ENCODE assay signal across 1 cellular context in the genomic region with DNA sequence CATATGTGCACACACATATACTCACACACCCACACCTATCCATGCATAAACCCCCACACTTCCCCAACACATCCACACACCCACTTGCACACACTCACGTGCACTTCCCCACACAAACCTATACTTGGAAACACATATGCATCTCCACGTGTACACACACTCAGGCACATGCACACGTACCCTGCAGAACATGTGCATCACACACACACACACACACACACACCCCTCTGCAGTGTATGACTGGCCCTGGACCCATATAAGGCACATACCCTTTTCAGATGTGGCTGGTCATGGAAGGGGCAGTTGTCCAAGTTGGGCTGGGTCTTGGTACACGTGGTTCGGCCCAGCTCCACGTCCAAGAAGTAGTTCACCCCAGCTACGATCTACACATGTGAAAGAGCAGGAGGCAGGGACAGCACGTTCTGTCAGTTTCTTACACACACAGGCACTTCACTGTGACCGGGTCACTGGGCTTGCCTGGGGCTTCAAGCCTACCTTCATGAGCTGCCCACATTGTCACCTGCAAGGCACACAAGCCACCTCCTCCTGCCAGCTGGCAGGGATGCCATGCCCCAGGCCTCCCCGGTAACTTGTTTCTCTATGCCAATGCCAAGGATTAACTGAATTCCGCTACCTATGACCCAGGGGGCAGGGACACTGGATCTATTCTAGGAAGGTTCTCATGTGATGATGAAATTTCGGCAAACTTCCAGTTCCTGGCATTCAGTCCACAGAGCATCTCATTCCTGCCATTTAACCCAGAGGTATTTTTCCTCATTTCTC.
A peak's percentile ranks its signal among the peaks of the same experiment; 100 is the strongest.
TF ChIP-seq lines count a peak whose summit lies in the region.

No MANE protein-coding gene starts in this region.

TF ChIP-seq in HepG2, 621 proteins besides CTCF, POLR2A, EP300 and RAD21 (continued from another document and continues in another):
- TF ChIP-seq ZNF616 (CRISPR knock-in tag; IDR thresholded peaks at IDR 0.05; ENCODE audit: low read depth): no peak
- TF ChIP-seq, protein P1, sequence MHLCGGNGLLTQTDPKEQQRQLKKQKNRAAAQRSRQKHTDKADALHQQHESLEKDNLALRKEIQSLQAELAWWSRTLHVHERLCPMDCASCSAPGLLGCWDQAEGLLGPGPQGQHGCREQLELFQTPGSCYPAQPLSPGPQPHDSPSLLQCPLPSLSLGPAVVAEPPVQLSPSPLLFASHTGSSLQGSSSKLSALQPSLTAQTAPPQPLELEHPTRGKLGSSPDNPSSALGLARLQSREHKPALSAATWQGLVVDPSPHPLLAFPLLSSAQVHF (CRISPR knock-in tag; IDR thresholded peaks at IDR 0.05): peak; percentile 74; the same call in 1 of the 2 replicates
- 0 out of 2 replicates have a peak, but pooled peaks have one; percentile 26 for TF ChIP-seq NCOA2 (CRISPR knock-in tag; IDR thresholded peaks at IDR 0.05)
- no peak for TF ChIP-seq SUZ12 (IDR thresholded peaks at IDR 0.05; ENCODE audit: low read depth, low read length)
- TF ChIP-seq ZNF207 (IDR thresholded peaks at IDR 0.05; ENCODE audit: borderline replicate concordance): peak; percentile 75; the same call in 1 of the 2 replicates
- TF ChIP-seq FOSL2 (CRISPR knock-in tag; IDR thresholded peaks at IDR 0.05): no peak; the same call in 1 of the 2 replicates
- TF ChIP-seq, protein P2, sequence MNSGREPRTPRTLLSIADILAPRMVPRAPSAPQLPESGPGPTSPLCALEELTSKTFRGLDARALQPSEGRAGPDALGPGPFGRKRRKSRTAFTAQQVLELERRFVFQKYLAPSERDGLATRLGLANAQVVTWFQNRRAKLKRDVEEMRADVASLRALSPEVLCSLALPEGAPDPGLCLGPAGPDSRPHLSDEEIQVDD (CRISPR knock-in tag; IDR thresholded peaks at IDR 0.05; ENCODE audit: borderline replicate concordance): no peak
- TF ChIP-seq, protein P3, sequence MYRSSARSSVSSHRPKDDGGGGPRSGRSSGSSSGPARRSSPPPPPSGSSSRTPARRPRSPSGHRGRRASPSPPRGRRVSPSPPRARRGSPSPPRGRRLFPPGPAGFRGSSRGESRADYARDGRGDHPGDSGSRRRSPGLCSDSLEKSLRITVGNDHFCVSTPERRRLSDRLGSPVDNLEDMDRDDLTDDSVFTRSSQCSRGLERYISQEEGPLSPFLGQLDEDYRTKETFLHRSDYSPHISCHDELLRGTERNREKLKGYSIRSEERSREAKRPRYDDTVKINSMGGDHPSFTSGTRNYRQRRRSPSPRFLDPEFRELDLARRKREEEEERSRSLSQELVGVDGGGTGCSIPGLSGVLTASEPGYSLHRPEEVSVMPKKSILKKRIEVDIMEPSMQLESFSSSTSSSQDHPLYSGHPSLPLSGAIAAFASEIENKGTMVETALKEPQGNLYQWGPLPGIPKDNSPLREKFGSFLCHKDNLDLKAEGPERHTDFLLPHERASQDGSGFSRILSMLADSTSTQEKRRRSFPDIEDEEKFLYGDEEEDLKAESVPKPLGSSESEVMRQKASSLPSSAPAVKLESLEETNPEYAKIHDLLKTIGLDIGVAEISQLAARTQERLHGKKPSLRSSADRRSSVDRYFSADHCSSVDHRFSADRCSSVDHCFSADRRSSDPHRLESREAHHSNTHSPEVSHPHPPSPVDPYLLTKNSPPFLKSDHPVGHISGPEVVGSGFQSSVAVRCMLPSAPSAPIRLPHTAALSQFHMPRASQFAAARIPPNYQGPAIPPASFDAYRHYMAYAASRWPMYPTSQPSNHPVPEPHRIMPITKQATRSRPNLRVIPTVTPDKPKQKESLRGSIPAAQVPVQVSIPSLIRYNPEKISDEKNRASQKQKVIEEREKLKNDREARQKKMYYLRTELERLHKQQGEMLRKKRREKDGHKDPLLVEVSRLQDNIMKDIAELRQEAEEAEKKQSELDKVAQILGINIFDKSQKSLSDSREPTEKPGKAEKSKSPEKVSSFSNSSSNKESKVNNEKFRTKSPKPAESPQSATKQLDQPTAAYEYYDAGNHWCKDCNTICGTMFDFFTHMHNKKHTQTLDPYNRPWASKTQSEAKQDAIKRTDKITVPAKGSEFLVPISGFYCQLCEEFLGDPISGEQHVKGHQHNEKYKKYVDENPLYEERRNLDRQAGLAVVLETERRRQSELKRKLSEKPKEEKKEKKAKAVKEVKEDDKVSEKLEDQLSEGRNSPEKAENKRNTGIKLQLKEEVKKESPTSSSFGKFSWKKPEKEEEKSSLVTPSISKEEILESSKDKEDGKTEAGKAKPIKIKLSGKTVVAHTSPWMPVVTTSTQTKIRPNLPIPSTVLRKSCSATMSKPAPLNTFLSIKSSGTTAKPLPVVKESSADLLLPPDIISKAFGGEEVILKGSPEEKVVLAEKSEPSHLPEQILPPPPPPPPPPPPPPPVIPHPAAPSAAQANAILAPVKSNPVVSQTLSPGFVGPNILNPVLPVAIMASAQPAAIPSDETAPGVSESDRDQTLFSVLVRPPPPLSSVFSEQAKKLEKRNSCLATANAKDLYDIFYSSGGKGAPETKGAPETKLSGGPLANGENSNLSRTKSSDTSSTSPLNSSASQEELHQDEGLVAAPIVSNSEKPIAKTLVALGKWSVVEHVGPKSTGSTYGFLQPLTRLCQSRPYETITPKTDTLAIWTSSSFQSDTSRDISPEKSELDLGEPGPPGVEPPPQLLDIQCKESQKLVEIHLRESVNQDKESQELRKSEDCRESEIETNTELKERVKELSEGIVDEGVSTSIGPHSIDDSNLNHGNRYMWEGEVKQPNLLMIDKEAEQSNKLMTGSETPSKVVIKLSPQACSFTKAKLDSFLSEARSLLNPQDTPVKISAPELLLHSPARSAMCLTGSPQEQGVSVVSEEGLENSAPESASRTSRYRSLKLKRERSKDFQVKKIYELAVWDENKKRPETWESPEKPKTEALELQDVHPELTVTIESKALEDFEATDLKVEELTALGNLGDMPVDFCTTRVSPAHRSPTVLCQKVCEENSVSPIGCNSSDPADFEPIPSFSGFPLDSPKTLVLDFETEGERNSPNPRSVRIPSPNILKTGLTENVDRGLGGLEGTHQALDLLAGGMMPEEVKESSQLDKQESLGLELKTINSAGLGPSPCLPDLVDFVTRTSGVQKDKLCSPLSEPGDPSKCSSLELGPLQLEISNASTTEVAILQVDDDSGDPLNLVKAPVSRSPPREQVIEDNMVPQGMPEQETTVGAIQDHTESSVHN (CRISPR knock-in tag; IDR thresholded peaks at IDR 0.05): no peak
- TF ChIP-seq, protein P4, sequence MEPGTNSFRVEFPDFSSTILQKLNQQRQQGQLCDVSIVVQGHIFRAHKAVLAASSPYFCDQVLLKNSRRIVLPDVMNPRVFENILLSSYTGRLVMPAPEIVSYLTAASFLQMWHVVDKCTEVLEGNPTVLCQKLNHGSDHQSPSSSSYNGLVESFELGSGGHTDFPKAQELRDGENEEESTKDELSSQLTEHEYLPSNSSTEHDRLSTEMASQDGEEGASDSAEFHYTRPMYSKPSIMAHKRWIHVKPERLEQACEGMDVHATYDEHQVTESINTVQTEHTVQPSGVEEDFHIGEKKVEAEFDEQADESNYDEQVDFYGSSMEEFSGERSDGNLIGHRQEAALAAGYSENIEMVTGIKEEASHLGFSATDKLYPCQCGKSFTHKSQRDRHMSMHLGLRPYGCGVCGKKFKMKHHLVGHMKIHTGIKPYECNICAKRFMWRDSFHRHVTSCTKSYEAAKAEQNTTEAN (CRISPR knock-in tag; conservative IDR thresholded peaks at IDR 0.05): no peak
- TF ChIP-seq RBM39 (IDR thresholded peaks at IDR 0.05; ENCODE audit: low read depth, low read length, poor library complexity, severe bottlenecking): no peak
- TF ChIP-seq PHF5A (CRISPR knock-in tag; IDR thresholded peaks at IDR 0.05; ENCODE audit: low read depth, unreplicated experiment): no peak
- TF ChIP-seq, protein P5, sequence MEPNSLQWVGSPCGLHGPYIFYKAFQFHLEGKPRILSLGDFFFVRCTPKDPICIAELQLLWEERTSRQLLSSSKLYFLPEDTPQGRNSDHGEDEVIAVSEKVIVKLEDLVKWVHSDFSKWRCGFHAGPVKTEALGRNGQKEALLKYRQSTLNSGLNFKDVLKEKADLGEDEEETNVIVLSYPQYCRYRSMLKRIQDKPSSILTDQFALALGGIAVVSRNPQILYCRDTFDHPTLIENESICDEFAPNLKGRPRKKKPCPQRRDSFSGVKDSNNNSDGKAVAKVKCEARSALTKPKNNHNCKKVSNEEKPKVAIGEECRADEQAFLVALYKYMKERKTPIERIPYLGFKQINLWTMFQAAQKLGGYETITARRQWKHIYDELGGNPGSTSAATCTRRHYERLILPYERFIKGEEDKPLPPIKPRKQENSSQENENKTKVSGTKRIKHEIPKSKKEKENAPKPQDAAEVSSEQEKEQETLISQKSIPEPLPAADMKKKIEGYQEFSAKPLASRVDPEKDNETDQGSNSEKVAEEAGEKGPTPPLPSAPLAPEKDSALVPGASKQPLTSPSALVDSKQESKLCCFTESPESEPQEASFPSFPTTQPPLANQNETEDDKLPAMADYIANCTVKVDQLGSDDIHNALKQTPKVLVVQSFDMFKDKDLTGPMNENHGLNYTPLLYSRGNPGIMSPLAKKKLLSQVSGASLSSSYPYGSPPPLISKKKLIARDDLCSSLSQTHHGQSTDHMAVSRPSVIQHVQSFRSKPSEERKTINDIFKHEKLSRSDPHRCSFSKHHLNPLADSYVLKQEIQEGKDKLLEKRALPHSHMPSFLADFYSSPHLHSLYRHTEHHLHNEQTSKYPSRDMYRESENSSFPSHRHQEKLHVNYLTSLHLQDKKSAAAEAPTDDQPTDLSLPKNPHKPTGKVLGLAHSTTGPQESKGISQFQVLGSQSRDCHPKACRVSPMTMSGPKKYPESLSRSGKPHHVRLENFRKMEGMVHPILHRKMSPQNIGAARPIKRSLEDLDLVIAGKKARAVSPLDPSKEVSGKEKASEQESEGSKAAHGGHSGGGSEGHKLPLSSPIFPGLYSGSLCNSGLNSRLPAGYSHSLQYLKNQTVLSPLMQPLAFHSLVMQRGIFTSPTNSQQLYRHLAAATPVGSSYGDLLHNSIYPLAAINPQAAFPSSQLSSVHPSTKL (CRISPR knock-in tag; IDR thresholded peaks at IDR 0.05): peak; percentile 61
- no peak for TF ChIP-seq RXRB (CRISPR knock-in tag; IDR thresholded peaks at IDR 0.05; ENCODE audit: borderline replicate concordance)
- no peak for TF ChIP-seq HCFC1 (IDR thresholded peaks at IDR 0.05; ENCODE audit: low read depth, low read length)
- TF ChIP-seq, protein P6, sequence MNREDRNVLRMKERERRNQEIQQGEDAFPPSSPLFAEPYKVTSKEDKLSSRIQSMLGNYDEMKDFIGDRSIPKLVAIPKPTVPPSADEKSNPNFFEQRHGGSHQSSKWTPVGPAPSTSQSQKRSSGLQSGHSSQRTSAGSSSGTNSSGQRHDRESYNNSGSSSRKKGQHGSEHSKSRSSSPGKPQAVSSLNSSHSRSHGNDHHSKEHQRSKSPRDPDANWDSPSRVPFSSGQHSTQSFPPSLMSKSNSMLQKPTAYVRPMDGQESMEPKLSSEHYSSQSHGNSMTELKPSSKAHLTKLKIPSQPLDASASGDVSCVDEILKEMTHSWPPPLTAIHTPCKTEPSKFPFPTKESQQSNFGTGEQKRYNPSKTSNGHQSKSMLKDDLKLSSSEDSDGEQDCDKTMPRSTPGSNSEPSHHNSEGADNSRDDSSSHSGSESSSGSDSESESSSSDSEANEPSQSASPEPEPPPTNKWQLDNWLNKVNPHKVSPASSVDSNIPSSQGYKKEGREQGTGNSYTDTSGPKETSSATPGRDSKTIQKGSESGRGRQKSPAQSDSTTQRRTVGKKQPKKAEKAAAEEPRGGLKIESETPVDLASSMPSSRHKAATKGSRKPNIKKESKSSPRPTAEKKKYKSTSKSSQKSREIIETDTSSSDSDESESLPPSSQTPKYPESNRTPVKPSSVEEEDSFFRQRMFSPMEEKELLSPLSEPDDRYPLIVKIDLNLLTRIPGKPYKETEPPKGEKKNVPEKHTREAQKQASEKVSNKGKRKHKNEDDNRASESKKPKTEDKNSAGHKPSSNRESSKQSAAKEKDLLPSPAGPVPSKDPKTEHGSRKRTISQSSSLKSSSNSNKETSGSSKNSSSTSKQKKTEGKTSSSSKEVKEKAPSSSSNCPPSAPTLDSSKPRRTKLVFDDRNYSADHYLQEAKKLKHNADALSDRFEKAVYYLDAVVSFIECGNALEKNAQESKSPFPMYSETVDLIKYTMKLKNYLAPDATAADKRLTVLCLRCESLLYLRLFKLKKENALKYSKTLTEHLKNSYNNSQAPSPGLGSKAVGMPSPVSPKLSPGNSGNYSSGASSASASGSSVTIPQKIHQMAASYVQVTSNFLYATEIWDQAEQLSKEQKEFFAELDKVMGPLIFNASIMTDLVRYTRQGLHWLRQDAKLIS (CRISPR knock-in tag; IDR thresholded peaks at IDR 0.05): no peak
- TF ChIP-seq, protein P7, sequence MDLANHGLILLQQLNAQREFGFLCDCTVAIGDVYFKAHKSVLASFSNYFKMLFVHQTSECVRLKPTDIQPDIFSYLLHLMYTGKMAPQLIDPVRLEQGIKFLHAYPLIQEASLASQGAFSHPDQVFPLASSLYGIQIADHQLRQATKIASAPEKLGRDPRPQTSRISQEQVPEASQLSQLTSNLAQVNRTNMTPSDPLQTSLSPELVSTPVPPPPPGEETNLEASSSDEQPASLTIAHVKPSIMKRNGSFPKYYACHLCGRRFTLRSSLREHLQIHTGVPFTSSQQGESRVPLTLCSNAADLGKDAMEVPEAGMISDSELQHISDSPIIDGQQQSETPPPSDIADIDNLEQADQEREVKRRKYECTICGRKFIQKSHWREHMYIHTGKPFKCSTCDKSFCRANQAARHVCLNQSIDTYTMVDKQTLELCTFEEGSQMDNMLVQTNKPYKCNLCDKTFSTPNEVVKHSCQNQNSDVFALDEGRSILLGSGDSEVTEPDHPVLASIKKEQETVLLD (CRISPR knock-in tag; IDR thresholded peaks at IDR 0.05; ENCODE audit: low read depth): peak; percentile 37; the same call in 1 of the 2 replicates
- TF ChIP-seq POLR2AphosphoS2 (IDR thresholded peaks at IDR 0.05; ENCODE audit: low read depth, low read length): no peak; the same call in 1 of the 2 replicates
- no peak for TF ChIP-seq STAT5B (CRISPR knock-in tag; IDR thresholded peaks at IDR 0.05)
- TF ChIP-seq SNAPC2 (CRISPR knock-in tag; IDR thresholded peaks at IDR 0.05): no peak
- no peak for TF ChIP-seq ZNF557 (CRISPR knock-in tag; IDR thresholded peaks at IDR 0.05)
- no peak for TF ChIP-seq ELF4 (CRISPR knock-in tag; IDR thresholded peaks at IDR 0.05; ENCODE audit: borderline replicate concordance)
- no peak for TF ChIP-seq ZSCAN9 (CRISPR knock-in tag; IDR thresholded peaks at IDR 0.05; ENCODE audit: borderline replicate concordance)
- no peak for TF ChIP-seq FOSL1 (CRISPR knock-in tag; IDR thresholded peaks at IDR 0.05; ENCODE audit: borderline replicate concordance)
- TF ChIP-seq, protein P8, sequence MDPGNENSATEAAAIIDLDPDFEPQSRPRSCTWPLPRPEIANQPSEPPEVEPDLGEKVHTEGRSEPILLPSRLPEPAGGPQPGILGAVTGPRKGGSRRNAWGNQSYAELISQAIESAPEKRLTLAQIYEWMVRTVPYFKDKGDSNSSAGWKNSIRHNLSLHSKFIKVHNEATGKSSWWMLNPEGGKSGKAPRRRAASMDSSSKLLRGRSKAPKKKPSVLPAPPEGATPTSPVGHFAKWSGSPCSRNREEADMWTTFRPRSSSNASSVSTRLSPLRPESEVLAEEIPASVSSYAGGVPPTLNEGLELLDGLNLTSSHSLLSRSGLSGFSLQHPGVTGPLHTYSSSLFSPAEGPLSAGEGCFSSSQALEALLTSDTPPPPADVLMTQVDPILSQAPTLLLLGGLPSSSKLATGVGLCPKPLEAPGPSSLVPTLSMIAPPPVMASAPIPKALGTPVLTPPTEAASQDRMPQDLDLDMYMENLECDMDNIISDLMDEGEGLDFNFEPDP (CRISPR knock-in tag; conservative IDR thresholded peaks at IDR 0.05): 0 out of 2 replicates have a peak, but pooled peaks have one; percentile 3
- no peak for TF ChIP-seq ZNF556 (CRISPR knock-in tag; IDR thresholded peaks at IDR 0.05; ENCODE audit: borderline replicate concordance)
- TF ChIP-seq ZNF780A (CRISPR knock-in tag; IDR thresholded peaks at IDR 0.05): 0 out of 2 replicates have a peak, but pooled peaks have one; percentile 54
- no peak for TF ChIP-seq ZNF121 (CRISPR knock-in tag; IDR thresholded peaks at IDR 0.05)
- peak; percentile 75; the same call in 1 of the 2 replicates for TF ChIP-seq JUNB (CRISPR knock-in tag; IDR thresholded peaks at IDR 0.05; ENCODE audit: borderline replicate concordance)
